ENCODE assay signal across 15 cellular contexts in the genomic region with DNA sequence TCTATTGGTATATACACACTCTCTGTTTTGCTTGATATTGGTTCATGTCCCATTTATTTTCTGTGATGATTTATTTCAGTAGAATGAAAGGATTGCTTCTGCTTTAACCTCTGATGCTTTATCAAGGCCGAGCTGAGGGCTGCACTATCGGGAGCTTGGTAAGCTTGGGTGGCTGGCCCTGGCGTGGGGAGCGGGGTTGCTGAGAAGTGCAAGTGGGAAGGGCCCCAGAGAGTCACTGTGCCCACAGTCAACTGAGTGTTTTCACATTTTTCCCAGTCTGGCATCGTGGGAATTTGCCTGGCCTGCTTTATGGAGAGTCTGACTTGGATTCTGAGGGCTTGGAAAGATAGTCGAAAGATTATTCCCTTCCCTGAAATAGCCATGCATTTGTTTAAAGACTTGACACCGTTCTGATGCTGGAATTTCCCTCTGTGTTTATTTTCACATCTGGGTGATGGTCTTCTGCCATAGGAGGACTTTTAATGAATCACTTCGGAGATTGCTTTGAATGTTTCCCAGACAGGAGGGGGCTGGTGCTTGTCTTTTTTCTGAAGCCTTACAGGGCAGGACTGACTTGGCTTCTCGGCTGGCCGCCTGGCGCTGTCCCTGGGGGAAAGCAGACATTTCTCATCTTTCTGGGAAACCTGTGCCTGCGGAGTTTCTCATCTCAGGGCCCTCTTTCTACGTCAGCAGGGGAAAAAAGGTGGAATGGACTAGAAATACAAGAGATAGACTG.
DNase-seq lines count a peak whose midpoint lies in the region; FAIRE-seq and TF ChIP-seq lines count a peak whose summit lies in the region.
"Had no signal": no experiment of that assay in that cellular context is flagged by ENCODE, and none has a peak within 500 bp of the region (broad histone marks: within the 10 kb centered on the region; RNA-seq: fewer than 3 reads in every experiment).

No MANE protein-coding gene starts in this region.

- peaks cover 3% of the 10 kb centered on the region for H3K9me3 Mint-ChIP-seq in astrocyte (ENCODE audit: unreplicated experiment)
- no peaks in the 10 kb centered on the region for H3K9me3 Mint-ChIP-seq in activated CD4-positive, alpha-beta T cell treated with anti-CD3 and anti-CD28 coated beads, Interleukin-2, amount 10 ng/mL, durations not matched to agents 24 days and 14 days

- FAIRE-seq in astrocyte (lab: Jason Lieb, UNC), result peak; percentile 63

- TF ChIP-seq CTCF in astrocyte (IDR thresholded peaks at IDR 0.05; ENCODE audit: insufficient read depth, low read depth, low read length), result no peak
- no peak for TF ChIP-seq CTCF in foreskin fibroblast (IDR thresholded peaks at IDR 0.05; ENCODE audit: low read depth, low read length)

- peaks cover 2% of the 10 kb centered on the region for H3K27me3 Mint-ChIP-seq in astrocyte (ENCODE audit: low read depth, unreplicated experiment)
- H3K27me3 Mint-ChIP-seq in activated CD4-positive, alpha-beta T cell treated with anti-CD3 and anti-CD28 coated beads, Interleukin-2, amount 10 ng/mL, durations not matched to agents 24 days and 14 days, result no peaks in the 10 kb centered on the region

- peak overlapping the region; percentile 88 for H3K27ac Mint-ChIP-seq in astrocyte (ENCODE audit: unreplicated experiment)
- no peak overlapping the region for H3K27ac Mint-ChIP-seq in activated CD4-positive, alpha-beta T cell treated with anti-CD3 and anti-CD28 coated beads, Interleukin-2, amount 10 ng/mL, durations not matched to agents 24 days and 14 days

- peak overlapping the region; percentile 72 for H3K9ac ChIP-seq in astrocyte (ENCODE audit: low read length)
- H3K9ac ChIP-seq: BLaER1 had no signal

- H3K36me3 Mint-ChIP-seq in astrocyte (ENCODE audit: low read depth, unreplicated experiment), result no peaks in the 10 kb centered on the region
- no peaks in the 10 kb centered on the region for H3K36me3 Mint-ChIP-seq in activated CD4-positive, alpha-beta T cell treated with anti-CD3 and anti-CD28 coated beads, Interleukin-2, amount 10 ng/mL, durations not matched to agents 24 days and 14 days (ENCODE audit: low read depth)

- H3K4me2 ChIP-seq in astrocyte (ENCODE audit: low read length), result peak overlapping the region; percentile 49
- H3K4me2 ChIP-seq: BLaER1 had no signal

- H3K36me3 ChIP-seq in astrocyte (ENCODE audit: insufficient read depth, low read length), result no peaks in the 10 kb centered on the region
- H3K36me3 ChIP-seq: BLaER1 had no signal

- no peaks in the 10 kb centered on the region for H3K27me3 ChIP-seq in astrocyte (ENCODE audit: insufficient read depth, low read length)
- H3K27me3 ChIP-seq: BLaER1 had no signal

- no peaks in the 10 kb centered on the region for H4K20me1 ChIP-seq in astrocyte (ENCODE audit: insufficient read depth, low read length)
- H4K20me1 ChIP-seq: BLaER1 had no signal

- H2AFZ ChIP-seq in astrocyte (ENCODE audit: low read depth, low read length), result peak overlapping the region; percentile 19

- H3K4me3 Mint-ChIP-seq in astrocyte (ENCODE audit: unreplicated experiment), result no peak overlapping the region
- no peak overlapping the region for H3K4me3 Mint-ChIP-seq in activated CD4-positive, alpha-beta T cell treated with anti-CD3 and anti-CD28 coated beads, Interleukin-2, amount 10 ng/mL, durations not matched to agents 24 days and 14 days

- H3K4me1 ChIP-seq in astrocyte (ENCODE audit: insufficient read depth, low read length), result peaks cover 45% of the 10 kb centered on the region

- DNase-seq in Daoy (ENCODE audit: low read depth), result peak; percentile 76
- peak; percentile 88 for DNase-seq in astrocyte (ENCODE audit: low read depth)
- peak; percentile 46 to 60 for DNase-seq in foreskin fibroblast
- DNase-seq in skeletal muscle cell (ENCODE audit: low read depth), result peak; percentile 82
- DNase-seq in activated CD4-positive, alpha-beta T cell treated with anti-CD3 and anti-CD28 coated beads, Interleukin-2, amount 10 ng/mL, durations not matched to agents 24 days and 14 days, result no peak
- no peak for DNase-seq in activated CD4-positive, alpha-beta T cell treated with anti-CD3 and anti-CD28 coated beads, Interleukin-2, amount 50 U/mL, for 48 hours
- DNase-seq in NCI-H524 (lab: John Stamatoyannopoulos, UW), result no peak
- no peak for DNase-seq in T-helper 9 cell
- DNase-seq: activated naive CD4-positive, alpha-beta T cell; DMS53; NCI-H2081 treated with DMSO at 0.1 percent for 48 hours; occipital lobe; trophoblast cell had no signal

- H3K27ac ChIP-seq in astrocyte (ENCODE audit: low read depth, low read length), result peak overlapping the region; percentile 90
- H3K27ac ChIP-seq: BLaER1 had no signal

- intact Hi-C loops in activated CD4-positive, alpha-beta T cell treated with anti-CD3 and anti-CD28 coated beads, Interleukin-2, amount 10 ng/mL, durations not matched to agents 24 days and 14 days (cut with micrococcal nuclease), result no loop called here

- H3K4me1 Mint-ChIP-seq in astrocyte (ENCODE audit: low read depth, unreplicated experiment), result peaks cover 52% of the 10 kb centered on the region
- no peaks in the 10 kb centered on the region for H3K4me1 Mint-ChIP-seq in activated CD4-positive, alpha-beta T cell treated with anti-CD3 and anti-CD28 coated beads, Interleukin-2, amount 10 ng/mL, durations not matched to agents 24 days and 14 days

- H3K4me3 ChIP-seq in astrocyte (ENCODE audit: insufficient read depth, low read depth, low read length), result no peak overlapping the region
- no peak overlapping the region for H3K4me3 ChIP-seq in foreskin fibroblast (ENCODE audit: low read depth in 1 of 2, low read length in 2 of 2)
- H3K4me3 ChIP-seq in skeletal muscle cell (ENCODE audit: low read depth, low read length), result no peak overlapping the region
- H3K4me3 ChIP-seq: BLaER1, lung had no signal

- no peaks in the 10 kb centered on the region for H3K9me3 ChIP-seq in astrocyte (ENCODE audit: insufficient read depth, low read depth, low read length)
- H3K9me3 ChIP-seq: BLaER1 had no signal

- H3K79me2 ChIP-seq in astrocyte (ENCODE audit: insufficient read depth, low read length), result no peaks in the 10 kb centered on the region

Comparison
In these comparisons a context has a peak if more than half of its experiments do, and no peak if none do; other contexts are left out.
1. DNase-seq: peak in Daoy (single experiment), astrocyte (single experiment), foreskin fibroblast (2 of 2) and skeletal muscle cell (single experiment); none in activated CD4-positive, alpha-beta T cell treated with anti-CD3 and anti-CD28 coated beads, Interleukin-2, amount 10 ng/mL, durations not matched to agents 24 days and 14 days (single experiment), activated CD4-positive, alpha-beta T cell treated with anti-CD3 and anti-CD28 coated beads, Interleukin-2, amount 50 U/mL, for 48 hours (0 of 2), NCI-H524 (0 of 2) and T-helper 9 cell (single experiment).